In genomic region chr4:3527101-3527913, GRCh38 we compare ENCODE assay signal across 22 cellular contexts. TPM values are rescaled to one million over a fixed set of nuclear protein-coding genes. Genes with fewer than 3 reads are reported as not detected.
DNase-seq lines count a peak whose midpoint lies in the region; TF ChIP-seq lines count a peak whose summit lies in the region.
"Had no signal": no experiment of that assay in that cellular context is flagged by ENCODE, and none has a peak within 500 bp of the region (broad histone marks: within the 10 kb centered on the region; RNA-seq: fewer than 3 reads in every experiment).

No MANE protein-coding gene starts in this region.

- peak overlapping the region in 6 of 10 experiments; percentile 20 to 94 (median 56); a peak in 8 of 20 replicates for H3K4me3 ChIP-seq in BLaER1 treated with 17β-estradiol and CSF1 and Interleukin-3, amounts not matched to agents 10 nM and 100 nM
- no peak overlapping the region for H3K4me3 ChIP-seq in GM12865 (ENCODE audit: low read depth, low read length)
- H3K4me3 ChIP-seq: ascending aorta, GM23248, prostate gland, SJCRH30, testis had no signal

- H3K4me2 ChIP-seq in BLaER1 treated with 17β-estradiol and CSF1 and Interleukin-3, amounts not matched to agents 10 nM and 100 nM, result peak overlapping the region; percentile 91 to 100 (median 99)

- peaks cover 5% of the 10 kb centered on the region for H3K36me3 Mint-ChIP-seq in chondrocyte (ENCODE audit: low read depth)
- no peaks in the 10 kb centered on the region for H3K36me3 Mint-ChIP-seq in neural crest cell (ENCODE audit: low read depth)
- peaks cover 2% of the 10 kb centered on the region for H3K36me3 Mint-ChIP-seq in progenitor cell of endocrine pancreas (ENCODE audit: insufficient read depth)
- H3K36me3 Mint-ChIP-seq: activated naive CD8-positive, alpha-beta T cell treated with anti-CD3 and anti-CD28 coated beads for 36 hours had no signal

- H3K4me1 Mint-ChIP-seq in chondrocyte (ENCODE audit: low read depth) (peaks cover 21% of the 10 kb centered on the region), neural crest cell (peaks cover 37% of the 10 kb centered on the region), progenitor cell of endocrine pancreas (ENCODE audit: low read depth) (peaks cover 15% of the 10 kb centered on the region)

- no peak for TF ChIP-seq CTCF in GM12865 (IDR thresholded peaks at IDR 0.05; ENCODE audit: insufficient read depth, low read depth, low read length, missing control alignments)
- TF ChIP-seq CTCF in chondrocyte (IDR thresholded peaks at IDR 0.05), result no peak
- TF ChIP-seq CTCF in neural crest cell (conservative IDR thresholded peaks at IDR 0.05), result no peak
- TF ChIP-seq CTCF in progenitor cell of endocrine pancreas (IDR thresholded peaks at IDR 0.05; ENCODE audit: unreplicated experiment), result no peak

- H3K4me1 ChIP-seq in BLaER1 treated with 17β-estradiol and CSF1 and Interleukin-3, amounts not matched to agents 10 nM and 100 nM, result peaks cover 53 to 78% (median 75%) of the 10 kb centered on the region in 10 experiments

- H3K27me3 ChIP-seq in BLaER1 treated with 17β-estradiol and CSF1 and Interleukin-3, amounts not matched to agents 10 nM and 100 nM, result no peaks in the 10 kb centered on the region
- H3K27me3 ChIP-seq: ascending aorta, SJCRH30, testis had no signal

- H3K27me3 Mint-ChIP-seq in chondrocyte (ENCODE audit: low read depth) (no peaks in the 10 kb centered on the region), neural crest cell (ENCODE audit: low read depth) (no peaks in the 10 kb centered on the region), progenitor cell of endocrine pancreas (no peaks in the 10 kb centered on the region)
- H3K27me3 Mint-ChIP-seq: activated B cell treated with CpG ODN at 0.5 μM for 24 hours; activated naive CD8-positive, alpha-beta T cell treated with anti-CD3 and anti-CD28 coated beads for 36 hours; CD4-positive, CD25-positive, alpha-beta regulatory T cell had no signal

- H3K9me3 ChIP-seq in BLaER1 treated with 17β-estradiol and CSF1 and Interleukin-3, amounts not matched to agents 10 nM and 100 nM (replicated peaks in 1 of 11), result no peaks in the 10 kb centered on the region
- H3K9me3 ChIP-seq: ascending aorta, prostate gland, SJCRH30, testis had no signal

- H3K4me3 Mint-ChIP-seq in chondrocyte (ENCODE audit: unreplicated experiment) (no peak overlapping the region), neural crest cell (peak overlapping the region; percentile 62), progenitor cell of endocrine pancreas (ENCODE audit: low read depth) (no peak overlapping the region)
- H3K4me3 Mint-ChIP-seq: activated B cell treated with CpG ODN at 0.5 μM for 24 hours; activated naive CD8-positive, alpha-beta T cell treated with anti-CD3 and anti-CD28 coated beads for 36 hours; HFFc6 had no signal

- H3K9ac ChIP-seq in BLaER1 treated with 17β-estradiol and CSF1 and Interleukin-3, amounts not matched to agents 10 nM and 100 nM, result peak overlapping the region; percentile 15 to 90 (median 75); a peak in 19 of 22 replicates
- H3K9ac ChIP-seq: GM23248 had no signal

- H3K36me3 ChIP-seq in BLaER1 treated with 17β-estradiol and CSF1 and Interleukin-3, amounts not matched to agents 10 nM and 100 nM, result peaks cover 35 to 77% (median 56%) of the 10 kb centered on the region in 11 experiments

- peak; percentile 0 for DNase-seq in GM12865 (ENCODE audit: low read depth)
- peak; percentile 84 for DNase-seq in chondrocyte (ENCODE audit: low spot score)
- no peak for DNase-seq in neural crest cell (ENCODE audit: low read depth, low spot score)
- no peak for DNase-seq in NCI-H2196 (lab: John Stamatoyannopoulos, UW; ENCODE audit: unreplicated experiment)
- DNase-seq in progenitor cell of endocrine pancreas (ENCODE audit: low spot score, unreplicated experiment), result no peak
- no peak for DNase-seq in NCI-H2171 (lab: John Stamatoyannopoulos, UW)
- DNase-seq: activated B cell treated with CpG ODN at 0.5 μM for 24 hours; activated naive CD8-positive, alpha-beta T cell treated with anti-CD3 and anti-CD28 coated beads for 36 hours; caudate nucleus; CD4-positive, CD25-positive, alpha-beta regulatory T cell; GM23248; HFFc6; NCI-H1092; NCI-H187; NCI-H2227 treated with DMSO at 0.1 percent for 48 hours; NCI-H69; SJCRH30; stimulated activated naive CD8-positive, alpha-beta T cell treated with anti-CD3 and anti-CD28 coated beads, Interleukin-15, Interleukin-2, amounts not matched to agents 100 U/mL and 50 U/mL, for 24 hours; testis had no signal

- H4K20me1 ChIP-seq in BLaER1 treated with 17β-estradiol and CSF1 and Interleukin-3, amounts not matched to agents 10 nM and 100 nM, result peaks cover 84 to 98% (median 95%) of the 10 kb centered on the region in 11 experiments

- H3K9me3 Mint-ChIP-seq in chondrocyte (ENCODE audit: low read depth) (no peaks in the 10 kb centered on the region), neural crest cell (no peaks in the 10 kb centered on the region), progenitor cell of endocrine pancreas (ENCODE audit: low read depth) (no peaks in the 10 kb centered on the region)
- H3K9me3 Mint-ChIP-seq: activated B cell treated with CpG ODN at 0.5 μM for 24 hours; activated naive CD8-positive, alpha-beta T cell treated with anti-CD3 and anti-CD28 coated beads for 36 hours; CD4-positive, CD25-positive, alpha-beta regulatory T cell; HFFc6 had no signal

- H3K27ac Mint-ChIP-seq in chondrocyte (ENCODE audit: unreplicated experiment), result no peak overlapping the region
- no peak overlapping the region for H3K27ac Mint-ChIP-seq in neural crest cell (ENCODE audit: unreplicated experiment)
- no peak overlapping the region for H3K27ac Mint-ChIP-seq in progenitor cell of endocrine pancreas
- H3K27ac Mint-ChIP-seq: activated B cell treated with CpG ODN at 0.5 μM for 24 hours; activated naive CD8-positive, alpha-beta T cell treated with anti-CD3 and anti-CD28 coated beads for 36 hours; HFFc6 had no signal

- peak overlapping the region in 8 of 11 experiments; percentile 71 to 91 (median 82); a peak in 17 of 22 replicates for H3K27ac ChIP-seq in BLaER1 treated with 17β-estradiol and CSF1 and Interleukin-3, amounts not matched to agents 10 nM and 100 nM
- H3K27ac ChIP-seq: ascending aorta, GM23248, prostate gland, SJCRH30, testis had no signal

RNA-seq across cellular contexts. Expression of gene LRPAP1, which starts 4.9 kb away (rescaled TPM):
- 135 to 142 TPM (median 142 TPM) in 3 replicates for total RNA-seq in chondrocyte
- total RNA-seq in neural crest cell, result 106 and 116 TPM in 2 replicates
- 125 and 134 TPM in 2 replicates for total RNA-seq in progenitor cell of endocrine pancreas

Comparison
In these comparisons a context has a peak if more than half of its experiments do, and no peak if none do; other contexts are left out.
1. DNase-seq: peak in GM12865 (single experiment) and chondrocyte (single experiment); none in neural crest cell (single experiment), NCI-H2196 (single experiment), progenitor cell of endocrine pancreas (single experiment) and NCI-H2171 (single experiment).